In the genomic region with DNA sequence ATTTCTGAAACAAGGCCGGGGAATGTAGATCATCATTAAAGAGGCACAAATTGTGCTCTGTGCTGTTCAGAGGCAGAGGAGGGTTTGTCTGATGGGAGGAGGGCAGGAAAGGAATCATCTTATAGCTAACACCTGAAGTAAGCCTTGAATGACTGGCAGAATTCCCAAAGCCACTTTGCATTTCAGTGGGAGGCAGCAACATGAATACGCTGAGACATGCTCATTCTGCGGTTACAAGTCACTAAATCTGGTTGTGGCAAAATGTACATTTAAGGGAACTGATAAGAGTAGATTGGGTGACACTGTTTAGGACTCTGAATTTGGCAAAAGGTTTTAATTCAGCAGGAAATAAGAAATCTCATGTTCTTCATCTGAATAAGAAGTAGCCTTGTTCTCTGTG, we compare ENCODE assay signal across 22 cellular contexts. TPM values are rescaled to one million over a fixed set of nuclear protein-coding genes. Genes with fewer than 3 reads are reported as not detected.
DNase-seq lines count a peak whose midpoint lies in the region; FAIRE-seq and TF ChIP-seq lines count a peak whose summit lies in the region.
"Had no signal": no experiment of that assay in that cellular context is flagged by ENCODE, and none has a peak within 500 bp of the region (broad histone marks: within the 10 kb centered on the region; RNA-seq: fewer than 3 reads in every experiment).

No MANE protein-coding gene starts in this region.

- 5% methylated on average over 3 of the region's 3 CpGs for WGBS in mammary epithelial cell (ENCODE audit: low coverage, missing lambda C conversion rate)
- 94% methylated on average over 3 of the region's 3 CpGs for WGBS in SK-N-SH (ENCODE audit: low lambda C conversion rate)

- H3K27me3 ChIP-seq in mammary epithelial cell (ENCODE audit: insufficient read depth, low read length) (peaks cover 7% of the 10 kb centered on the region), neural cell (ENCODE audit: insufficient read depth, low read depth, low read length) (peaks cover 22% of the 10 kb centered on the region), SK-N-SH (ENCODE audit: insufficient read depth) (no peaks in the 10 kb centered on the region)
- H3K27me3 ChIP-seq: uterus had no signal

- intact Hi-C loops in mammary epithelial cell (cut with micrococcal nuclease), result no loop called here
- intact Hi-C loops in activated CD4-positive, alpha-beta T cell treated with anti-CD3 and anti-CD28 coated beads, Interleukin-2, amount 10 ng/mL, durations not matched to agents 24 days and 14 days (cut with micrococcal nuclease), result loop anchor here (10.0 kb wide), 1 partner anchor 127 kb away; no protein-coding TSS in a partner anchor

- H2AFZ ChIP-seq in mammary epithelial cell (ENCODE audit: low read depth, low read length), result no peak overlapping the region
- H2AFZ ChIP-seq in neural cell (ENCODE audit: low read depth, low read length), result no peak overlapping the region
- no peak overlapping the region for H2AFZ ChIP-seq in SK-N-SH (ENCODE audit: low read depth)

- H3F3A ChIP-seq in neural cell (ENCODE audit: insufficient read depth, low read length, poor library complexity, severe bottlenecking) (no peaks in the 10 kb centered on the region), SK-N-SH (replicated peaks; ENCODE audit: insufficient read depth) (peaks cover 7% of the 10 kb centered on the region)

- no peak for TF ChIP-seq CTCF in mammary epithelial cell (conservative IDR thresholded peaks at IDR 0.05 in 1 of 2, IDR thresholded peaks at IDR 0.05 in 1 of 2; ENCODE audit: extremely low read depth in 1 of 2, insufficient read depth in 1 of 2, low read depth in 1 of 2, low read length in 2 of 2)
- no peak for TF ChIP-seq CTCF in neural cell (IDR thresholded peaks at IDR 0.05; ENCODE audit: poor library complexity, severe bottlenecking)
- no peak for TF ChIP-seq CTCF in SK-N-SH (IDR thresholded peaks at IDR 0.05)
- TF ChIP-seq CTCF in GM20000 (IDR thresholded peaks at IDR 0.05; ENCODE audit: extremely low read depth, missing control alignments), result no peak

- H3K4me2 ChIP-seq in mammary epithelial cell (ENCODE audit: insufficient read depth, low read depth, low read length) (peak overlapping the region; percentile 17), neural cell (ENCODE audit: low read length) (no peak overlapping the region), SK-N-SH (no peak overlapping the region)

- no peak overlapping the region for H3K9ac ChIP-seq in mammary epithelial cell (ENCODE audit: insufficient read depth, low read length)
- H3K9ac ChIP-seq in neural cell (ENCODE audit: low read length), result peak overlapping the region; percentile 16
- no peak overlapping the region for H3K9ac ChIP-seq in SK-N-SH

- peaks cover 12% of the 10 kb centered on the region for H3K4me1 Mint-ChIP-seq in activated CD4-positive, alpha-beta T cell treated with anti-CD3 and anti-CD28 coated beads, Interleukin-2, amount 10 ng/mL, durations not matched to agents 24 days and 14 days

- peaks cover 45% of the 10 kb centered on the region for H3K27me3 Mint-ChIP-seq in activated CD4-positive, alpha-beta T cell treated with anti-CD3 and anti-CD28 coated beads, Interleukin-2, amount 10 ng/mL, durations not matched to agents 24 days and 14 days

- H3K9me3 ChIP-seq in mammary epithelial cell (replicated peaks; ENCODE audit: insufficient read depth, low read length) (no peaks in the 10 kb centered on the region), neural cell (ENCODE audit: low read length) (no peaks in the 10 kb centered on the region), SK-N-SH (no peaks in the 10 kb centered on the region)
- H3K9me3 ChIP-seq: prostate gland, uterus had no signal

- H3K79me2 ChIP-seq in mammary epithelial cell (ENCODE audit: insufficient read depth, low read length) (no peaks in the 10 kb centered on the region), neural cell (replicated peaks; ENCODE audit: insufficient read depth, low read length) (no peaks in the 10 kb centered on the region), SK-N-SH (ENCODE audit: insufficient read depth) (no peaks in the 10 kb centered on the region)

- TF ChIP-seq EP300 in neural cell (conservative IDR thresholded peaks at IDR 0.05; ENCODE audit: poor library complexity, severe bottlenecking) (no peak), SK-N-SH (IDR thresholded peaks at IDR 0.05; ENCODE audit: borderline replicate concordance in 1 of 2, low read depth in 1 of 2, low read length in 1 of 2) (no peak)

- H3K4me3 Mint-ChIP-seq in activated CD4-positive, alpha-beta T cell treated with anti-CD3 and anti-CD28 coated beads, Interleukin-2, amount 10 ng/mL, durations not matched to agents 24 days and 14 days, result no peak overlapping the region
- H3K4me3 Mint-ChIP-seq: central memory CD8-positive, alpha-beta T cell; naive thymus-derived CD8-positive, alpha-beta T cell had no signal

- no peaks in the 10 kb centered on the region for H3K9me2 ChIP-seq in neural cell (ENCODE audit: insufficient read depth, low read length)
- no peaks in the 10 kb centered on the region for H3K9me2 ChIP-seq in SK-N-SH

- TF ChIP-seq RAD21 in neural cell (conservative IDR thresholded peaks at IDR 0.05), result no peak
- TF ChIP-seq RAD21 in SK-N-SH (IDR thresholded peaks at IDR 0.05; ENCODE audit: low read length), result no peak

- CTCF ChIA-PET in mammary epithelial cell (lab: Charles Lee; ENCODE audit: low non-redundant PET) (interaction anchor here (0.6 kb wide), 1 partner anchor 84 kb away, joined by 17 read pairs; no protein-coding TSS in a partner anchor), SK-N-SH (lab: Yijun Ruan, JAX) (interaction anchor here (0.9 to 1.2 kb wide), 2 partner anchors 11 to 27 kb away, joined by 3 read pairs; no protein-coding TSS in a partner anchor)

- H3K4me1 ChIP-seq in mammary epithelial cell (ENCODE audit: insufficient read depth, low read length) (peaks cover 17% of the 10 kb centered on the region), SK-N-SH (ENCODE audit: control insufficient read depth in 1 of 2, insufficient read depth in 2 of 2, low read depth in 1 of 2, low read length in 1 of 2) (peaks cover 0 to 6% of the 10 kb centered on the region in 2 experiments; a peak in 3 of 4 replicates)
- H3K4me1 ChIP-seq: prostate gland, uterus had no signal

- H4K20me1 ChIP-seq in mammary epithelial cell (ENCODE audit: insufficient read depth, low read length) (no peaks in the 10 kb centered on the region), neural cell (ENCODE audit: insufficient read depth) (no peaks in the 10 kb centered on the region), SK-N-SH (ENCODE audit: insufficient read depth) (no peaks in the 10 kb centered on the region)

- dilution Hi-C loops in mammary epithelial cell (cut with HindIII; ENCODE audit: low sequenced_read_pairs), result no loop called here

- no peak for DNase-seq in GM19239 (ENCODE audit: insufficient read length, low spot score)
- peak; percentile 35 for DNase-seq in NCI-H2171 (lab: John Stamatoyannopoulos, UW)
- DNase-seq in mammary epithelial cell, result peak; percentile 81
- DNase-seq in SK-N-SH, result no peak
- DNase-seq in activated CD4-positive, alpha-beta T cell treated with anti-CD3 and anti-CD28 coated beads, Interleukin-2, amount 10 ng/mL, durations not matched to agents 24 days and 14 days, result no peak
- DNase-seq in GM20000 (ENCODE audit: low spot score), result no peak
- DNase-seq: activated CD4-positive, CD25-positive, alpha-beta regulatory T cell treated with anti-CD3 and anti-CD28 coated beads, Interleukin-2, amount 50 U/mL, for 72 hours; AML-193; effector CD8-positive, alpha-beta T cell; GDM1; heart right ventricle; naive thymus-derived CD8-positive, alpha-beta T cell; NCI-H146; small intestine; stimulated activated CD4-positive, alpha-beta T cell treated with anti-CD3 and anti-CD28 coated beads, Interleukin-4, amount 100 ng/mL, for 4 hours; uterus had no signal

- POLR2A ChIA-PET in SK-N-SH (lab: Yijun Ruan, JAX), result no interaction called here

- H3K36me3 ChIP-seq in mammary epithelial cell (ENCODE audit: insufficient read depth, low read length) (no peaks in the 10 kb centered on the region), neural cell (ENCODE audit: insufficient read depth, low read length) (no peaks in the 10 kb centered on the region), SK-N-SH (replicated peaks in 1 of 2; ENCODE audit: control insufficient read depth in 1 of 2, insufficient read depth in 2 of 2, low read length in 1 of 2) (no peaks in the 10 kb centered on the region)
- H3K36me3 ChIP-seq: heart right ventricle, prostate gland, uterus had no signal

- no TSS peak for BruUV-seq in mammary epithelial cell (replicated peaks; lab: Mats Ljungman, UMichigan)

- no peak overlapping the region for H3K4me3 ChIP-seq in mammary epithelial cell (replicated peaks in 1 of 3; ENCODE audit: insufficient read depth in 1 of 3, low read depth in 2 of 3, low read length in 3 of 3)
- H3K4me3 ChIP-seq in neural cell (ENCODE audit: low read length), result no peak overlapping the region
- H3K4me3 ChIP-seq in SK-N-SH (ENCODE audit: low read depth in 2 of 2, low read length in 1 of 2), result no peak overlapping the region
- H3K4me3 ChIP-seq: GM12878, heart right ventricle, prostate gland, uterus had no signal

- peak; percentile 23 for FAIRE-seq in GM19239 (lab: Jason Lieb, UNC)
- FAIRE-seq: GM12878, small intestine had no signal

- H3K27ac ChIP-seq in mammary epithelial cell (ENCODE audit: insufficient read depth, low read depth, low read length) (no peak overlapping the region), neural cell (ENCODE audit: low read length) (no peak overlapping the region), SK-N-SH (ENCODE audit: low read depth in 2 of 2, low read length in 1 of 2) (no peak overlapping the region)
- H3K27ac ChIP-seq: heart right ventricle, prostate gland, uterus had no signal

- no peaks in the 10 kb centered on the region for H3K36me3 Mint-ChIP-seq in activated CD4-positive, alpha-beta T cell treated with anti-CD3 and anti-CD28 coated beads, Interleukin-2, amount 10 ng/mL, durations not matched to agents 24 days and 14 days (ENCODE audit: low read depth)

- no peaks in the 10 kb centered on the region for H3K9me3 Mint-ChIP-seq in activated CD4-positive, alpha-beta T cell treated with anti-CD3 and anti-CD28 coated beads, Interleukin-2, amount 10 ng/mL, durations not matched to agents 24 days and 14 days
- H3K9me3 Mint-ChIP-seq: activated T-helper 2 cell treated with anti-CD3 and anti-CD28 coated beads, Interferon-gamma antibody, Interleukin-2, Interleukin-4, amounts not matched to agents 10 μg/mL and 5 μg/mL and 100 μg/mL, durations not matched to agents 14 hours and 24 hours and 36 hours; central memory CD8-positive, alpha-beta T cell had no signal

- H3K27ac Mint-ChIP-seq in activated CD4-positive, alpha-beta T cell treated with anti-CD3 and anti-CD28 coated beads, Interleukin-2, amount 10 ng/mL, durations not matched to agents 24 days and 14 days, result no peak overlapping the region
- H3K27ac Mint-ChIP-seq: activated T-helper 2 cell treated with anti-CD3 and anti-CD28 coated beads, Interferon-gamma antibody, Interleukin-2, Interleukin-4, amounts not matched to agents 10 μg/mL and 5 μg/mL and 100 μg/mL, durations not matched to agents 14 hours and 24 hours and 36 hours had no signal

- in situ Hi-C loops in mammary epithelial cell (cut with MboI; ENCODE audit: low sequenced_read_pairs in 2 of 2), result no loop called here

RNA-seq across cellular contexts. Expression of a gene that starts 4.4 kb away (rescaled TPM):
- under 1 TPM in 1 of 2 donors, not detected in 1; 0.17 TPM for total RNA-seq in mammary epithelial cell
- polyA plus RNA-seq in mammary epithelial cell (not detected), neural cell (0.16 and 0.24 TPM in 2 replicates), SK-N-SH (2012; rRNA removed) (0.10 and 0.15 TPM in 2 replicates)
- polyA minus RNA-seq in mammary epithelial cell (not detected), neural cell (0.97 and 1.3 TPM in 2 replicates)
- polyA plus RNA-seq in SK-N-SH (2012; cell fraction: cytosol; rRNA removed), result 0.09 and 0.16 TPM in 2 replicates
- polyA plus RNA-seq in SK-N-SH (2012; cell fraction: nucleus; rRNA removed), result 0.12 and 0.24 TPM in 2 replicates
- total RNA-seq in activated CD4-positive, alpha-beta T cell treated with anti-CD3 and anti-CD28 coated beads, Interleukin-2, amount 10 ng/mL, durations not matched to agents 24 days and 14 days, result not detected in 2 replicates
- total RNA-seq: subcutaneous adipose tissue had no signal

Comparison
In these comparisons a context has a peak if more than half of its experiments do, and no peak if none do; other contexts are left out.
1. DNase-seq: peak in NCI-H2171 (single experiment) and mammary epithelial cell (single experiment); none in GM19239 (single experiment), SK-N-SH (single experiment), activated CD4-positive, alpha-beta T cell treated with anti-CD3 and anti-CD28 coated beads, Interleukin-2, amount 10 ng/mL, durations not matched to agents 24 days and 14 days (single experiment) and GM20000 (single experiment).